24 cellular contexts compared by ENCODE assay signal in the genomic region with DNA sequence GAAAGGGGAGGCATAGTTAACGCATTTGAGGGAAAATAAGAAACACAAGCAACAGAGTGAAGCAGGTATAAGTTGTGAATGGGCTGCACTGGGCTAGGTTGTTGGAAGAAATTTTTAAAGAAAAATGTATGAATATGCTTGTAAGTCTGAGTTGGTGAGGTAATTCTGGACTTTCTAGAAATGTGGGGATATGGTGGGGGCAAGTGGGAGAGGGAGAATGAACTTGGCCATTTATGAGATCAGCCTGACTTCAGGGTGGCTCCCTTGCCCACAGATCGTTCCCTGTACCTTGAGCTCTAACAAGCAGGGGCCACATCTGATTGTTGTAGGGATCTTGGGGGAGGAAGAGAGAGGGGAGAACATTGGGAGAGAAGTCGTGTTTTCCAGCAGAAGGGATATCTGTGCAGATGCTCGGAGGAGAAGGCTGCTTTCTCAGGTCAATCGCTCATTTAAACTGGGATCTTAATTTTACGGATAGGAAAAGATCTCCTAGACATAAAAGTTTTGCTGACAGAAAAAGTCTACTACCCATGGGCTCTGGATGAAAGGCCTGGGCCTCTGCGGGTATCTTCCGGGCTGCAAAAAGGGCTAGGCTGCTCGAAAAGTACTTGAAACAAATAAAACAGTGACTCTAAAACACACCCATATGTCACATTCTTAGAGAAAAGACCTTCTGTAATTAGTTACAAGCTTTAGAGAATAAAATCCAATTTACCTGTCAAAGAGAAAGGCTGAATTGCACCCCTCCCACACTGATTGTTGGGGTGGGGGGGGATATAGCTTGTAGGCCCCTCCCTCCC. TPM values are rescaled to one million over a fixed set of nuclear protein-coding genes. Genes with fewer than 3 reads are reported as not detected.
DNase-seq lines count a peak whose midpoint lies in the region; ATAC-seq and TF ChIP-seq lines count a peak whose summit lies in the region.
"Had no signal": no experiment of that assay in that cellular context is flagged by ENCODE, and none has a peak within 500 bp of the region (broad histone marks: within the 10 kb centered on the region; RNA-seq: fewer than 3 reads in every experiment).

No MANE protein-coding gene starts in this region.

- ATAC-seq in WTC11: no peak
- no peak for ATAC-seq in HG03521 (IDR thresholded peaks at IDR 0.05; ENCODE audit: unreplicated experiment)
- ATAC-seq: activated CD4-positive, alpha-beta T cell treated with anti-CD3 and anti-CD28 coated beads for 36 hours; activated CD8-positive, alpha-beta memory T cell treated with anti-CD3 and anti-CD28 coated beads, Interleukin-2, amount 10 ng/mL, durations not matched to agents 7 days and 5 days; naive thymus-derived CD8-positive, alpha-beta T cell; psoas muscle had no signal

- H3K4me2 ChIP-seq in neuronal stem cell (ENCODE audit: insufficient read depth, low read length, poor library complexity, severe bottlenecking): peak overlapping the region; percentile 11
- H3K4me2 ChIP-seq: smooth muscle cell had no signal

- H3K4ac ChIP-seq in neuronal stem cell (ENCODE audit: low read length): no peak overlapping the region

- no peaks in the 10 kb centered on the region for H3K79me1 ChIP-seq in neuronal stem cell (ENCODE audit: low read depth, low read length)

- H3K23ac ChIP-seq in neuronal stem cell (ENCODE audit: low read depth, low read length, poor library complexity): no peak overlapping the region

- no peak for TF ChIP-seq POLR2A in ovary (IDR thresholded peaks at IDR 0.05)

- no peaks in the 10 kb centered on the region for H3K9me3 Mint-ChIP-seq in WTC11
- H3K9me3 Mint-ChIP-seq in T-helper 2 cell treated with Interferon-gamma antibody and Interleukin-4, amounts not matched to agents 5 μg/mL and 100 μg/mL, for 36 hours: no peaks in the 10 kb centered on the region
- H3K9me3 Mint-ChIP-seq: memory B cell had no signal

- peak overlapping the region; percentile 83 for H2BK5ac ChIP-seq in neuronal stem cell (ENCODE audit: low read length)

- in situ Hi-C loops in G401 (cut with HindIII; ENCODE audit: low sequenced_read_pairs): no loop called here

- H3K9me3 ChIP-seq in neuronal stem cell (replicated peaks in 1 of 2; ENCODE audit: control insufficient read depth in 2 of 2, insufficient read depth in 1 of 2, low read depth in 1 of 2, low read length in 2 of 2): no peaks in the 10 kb centered on the region
- no peaks in the 10 kb centered on the region for H3K9me3 ChIP-seq in ovary
- H3K9me3 ChIP-seq: psoas muscle, uterus had no signal

- H3K4me3 ChIP-seq in neuronal stem cell (ENCODE audit: low read length in 2 of 2) (no peak overlapping the region), ovary (no peak overlapping the region), foreskin fibroblast (ENCODE audit: low read depth in 1 of 2, low read length in 2 of 2) (no peak overlapping the region)
- H3K4me3 ChIP-seq: psoas muscle, smooth muscle cell, uterus had no signal

- no peaks in the 10 kb centered on the region for H3K27me3 Mint-ChIP-seq in WTC11 (ENCODE audit: low read depth)
- peaks cover 2% of the 10 kb centered on the region for H3K27me3 Mint-ChIP-seq in T-helper 2 cell treated with Interferon-gamma antibody and Interleukin-4, amounts not matched to agents 5 μg/mL and 100 μg/mL, for 36 hours (ENCODE audit: low read depth)
- H3K27me3 Mint-ChIP-seq: activated CD4-positive, alpha-beta T cell treated with anti-CD3 and anti-CD28 coated beads for 36 hours had no signal

- H3K36me3 ChIP-seq in neuronal stem cell (replicated peaks in 1 of 2; ENCODE audit: control insufficient read depth in 2 of 2, insufficient read depth in 2 of 2, low read length in 2 of 2): no peaks in the 10 kb centered on the region
- no peaks in the 10 kb centered on the region for H3K36me3 ChIP-seq in ovary
- H3K36me3 ChIP-seq: uterus had no signal

- TF ChIP-seq EP300 in ovary (IDR thresholded peaks at IDR 0.05): no peak

- H3K27ac Mint-ChIP-seq in WTC11: peak overlapping the region; percentile 97
- no peak overlapping the region for H3K27ac Mint-ChIP-seq in T-helper 2 cell treated with Interferon-gamma antibody and Interleukin-4, amounts not matched to agents 5 μg/mL and 100 μg/mL, for 36 hours
- H3K27ac Mint-ChIP-seq: activated CD4-positive, alpha-beta T cell treated with anti-CD3 and anti-CD28 coated beads for 36 hours; activated CD8-positive, alpha-beta memory T cell treated with anti-CD3 and anti-CD28 coated beads, Interleukin-2, amount 10 ng/mL, durations not matched to agents 7 days and 5 days; memory B cell; naive thymus-derived CD8-positive, alpha-beta T cell had no signal

- no CpG with 5 or more reads among the region's 9 CpGs for WGBS in neuronal stem cell (ENCODE audit: extremely low coverage in 2 of 2, insufficient read length in 2 of 2, insufficient replicate concordance in 1 of 2), 2 donors
- 79 to 84% (median 83%) methylated on average over 9 of the region's 9 CpGs for WGBS in ovary, 3 donors

- H2AFZ ChIP-seq in neuronal stem cell (ENCODE audit: low read length): peak overlapping the region; percentile 19

- DNase-seq in G401 (ENCODE audit: low spot score): peak; percentile 33
- no peak for DNase-seq in WTC11 (ENCODE audit: low spot score)
- peak; percentile 35 for DNase-seq in globus pallidus (ENCODE audit: low spot score)
- no peak for DNase-seq in neuronal stem cell (ENCODE audit: low spot score)
- no peak for DNase-seq in ovary
- no peak for DNase-seq in foreskin fibroblast
- DNase-seq in T-helper 2 cell treated with Interferon-gamma antibody and Interleukin-4, amounts not matched to agents 5 μg/mL and 100 μg/mL, for 36 hours (ENCODE audit: low spot score): no peak
- DNase-seq: ACHN; activated CD4-positive, alpha-beta T cell treated with anti-CD3 and anti-CD28 coated beads for 36 hours; activated CD8-positive, alpha-beta memory T cell treated with anti-CD3 and anti-CD28 coated beads, Interleukin-2, amount 10 ng/mL, durations not matched to agents 7 days and 5 days; activated effector memory CD4-positive, alpha-beta T cell treated with Interleukin-2 at 50 U/mL for 16 hours; amniotic stem cell; cerebellar nuclear complex; islet precursor cell; naive thymus-derived CD8-positive, alpha-beta T cell; NCI-H2029; NCI-H446 treated with DMSO at 0.1 percent for 48 hours; psoas muscle; stimulated activated CD4-positive, alpha-beta T cell treated with anti-CD3 and anti-CD28 coated beads, Interleukin-4, amount 100 ng/mL, for 1 hour; uterus had no signal

- H2BK12ac ChIP-seq in neuronal stem cell (ENCODE audit: low read length): peak overlapping the region; percentile 69

- CTCF ChIA-PET in WTC11 (lab: Charles Lee): interaction anchor here (0.9 to 5.2 kb wide), 9 partner anchors 15 to 85 kb away, joined by 3 to 50 read pairs (median 8); partner anchors contain the start of gene FZD5

- H4K91ac ChIP-seq in neuronal stem cell (ENCODE audit: low read depth, low read length, poor library complexity): no peak overlapping the region

- peaks cover 26 to 51% of the 10 kb centered on the region in 2 donors for H3K4me1 ChIP-seq in neuronal stem cell (ENCODE audit: control insufficient read depth in 2 of 2, insufficient read depth in 1 of 2, low read depth in 1 of 2, low read length in 2 of 2)
- H3K4me1 ChIP-seq in ovary (ENCODE audit: insufficient read depth): no peaks in the 10 kb centered on the region
- H3K4me1 ChIP-seq: psoas muscle, uterus had no signal

- H3K27ac ChIP-seq in neuronal stem cell (replicated peaks; ENCODE audit: low read length) (peak overlapping the region; percentile 99), ovary (no peak overlapping the region)
- H3K27ac ChIP-seq: psoas muscle, RWPE1, uterus had no signal

- intact Hi-C loops in ovary (cut with DNase I): no loop called here

- POLR2A ChIA-PET in WTC11 (lab: Charles Lee): interaction anchor here (0.5 to 1.0 kb wide), 3 partner anchors 32 to 105 kb away, joined by 4 to 5 read pairs (median 4); partner anchors contain the start of gene FZD5

- peak overlapping the region; percentile 34 for H2AK5ac ChIP-seq in neuronal stem cell (ENCODE audit: low read depth, low read length)

- no peak for TF ChIP-seq CTCF in WTC11 (IDR thresholded peaks at IDR 0.05)
- no peak for TF ChIP-seq CTCF in ovary (IDR thresholded peaks at IDR 0.05)
- TF ChIP-seq CTCF in foreskin fibroblast (IDR thresholded peaks at IDR 0.05; ENCODE audit: low read depth, low read length): no peak

- H4K8ac ChIP-seq in neuronal stem cell (ENCODE audit: low read depth, low read length): no peak overlapping the region

- peak overlapping the region; percentile 16 for H3K9ac ChIP-seq in neuronal stem cell (ENCODE audit: low read depth, low read length, poor library complexity)

- no peak overlapping the region for H2BK15ac ChIP-seq in neuronal stem cell (ENCODE audit: low read length)

- H3K4me1 Mint-ChIP-seq in WTC11: peaks cover 70% of the 10 kb centered on the region
- H3K4me1 Mint-ChIP-seq in T-helper 2 cell treated with Interferon-gamma antibody and Interleukin-4, amounts not matched to agents 5 μg/mL and 100 μg/mL, for 36 hours (ENCODE audit: low read depth): peaks cover 3% of the 10 kb centered on the region

- no peaks in the 10 kb centered on the region for H3K36me3 Mint-ChIP-seq in WTC11
- no peaks in the 10 kb centered on the region for H3K36me3 Mint-ChIP-seq in T-helper 2 cell treated with Interferon-gamma antibody and Interleukin-4, amounts not matched to agents 5 μg/mL and 100 μg/mL, for 36 hours (ENCODE audit: low read depth)
- H3K36me3 Mint-ChIP-seq: activated CD8-positive, alpha-beta memory T cell treated with anti-CD3 and anti-CD28 coated beads, Interleukin-2, amount 10 ng/mL, durations not matched to agents 7 days and 5 days; memory B cell; naive thymus-derived CD8-positive, alpha-beta T cell had no signal

- H3K27me3 ChIP-seq in neuronal stem cell (ENCODE audit: control insufficient read depth in 3 of 3, insufficient read depth in 3 of 3, low read depth in 1 of 3, low read length in 3 of 3) (no peaks in the 10 kb centered on the region), ovary (no peaks in the 10 kb centered on the region)
- H3K27me3 ChIP-seq: uterus had no signal

- no peak overlapping the region for H3K4me3 Mint-ChIP-seq in WTC11
- H3K4me3 Mint-ChIP-seq in T-helper 2 cell treated with Interferon-gamma antibody and Interleukin-4, amounts not matched to agents 5 μg/mL and 100 μg/mL, for 36 hours: no peak overlapping the region
- H3K4me3 Mint-ChIP-seq: activated CD4-positive, alpha-beta T cell treated with anti-CD3 and anti-CD28 coated beads for 36 hours; activated CD8-positive, alpha-beta memory T cell treated with anti-CD3 and anti-CD28 coated beads, Interleukin-2, amount 10 ng/mL, durations not matched to agents 7 days and 5 days; memory B cell; naive thymus-derived CD8-positive, alpha-beta T cell had no signal

- H3K18ac ChIP-seq in neuronal stem cell (ENCODE audit: low read length): peak overlapping the region; percentile 77

- peak overlapping the region; percentile 17 for H2BK120ac ChIP-seq in neuronal stem cell (ENCODE audit: low read depth, low read length)

- H3K14ac ChIP-seq in neuronal stem cell (ENCODE audit: low read length): no peak overlapping the region

TF ChIP-seq in WTC11, 78 proteins besides CTCF, POLR2A, EP300 and RAD21 (continues in another document):
- TF ChIP-seq JAZF1 (CRISPR knock-in tag; IDR thresholded peaks at IDR 0.05) (no peak), PRRX2 (CRISPR knock-in tag; IDR thresholded peaks at IDR 0.05) (no peak)

RNA-seq across cellular contexts. Expression of gene FZD5, which starts 42.6 kb away (rescaled TPM):
- total RNA-seq in G401 (2014; rRNA removed; shearing (Covaris generic)): 30.5 and 30.8 TPM in 2 replicates
- 52.8 to 103 TPM (median 53.7 TPM) in 3 replicates for total RNA-seq in WTC11 (2021)
- polyA plus RNA-seq in neuronal stem cell (2013, experiment 1 of 2): 267 TPM
- polyA plus RNA-seq in neuronal stem cell (2013, experiment 2 of 2): 274 TPM
- total RNA-seq in ovary: 10 to 100 TPM in 3 of 7 donors, 1 to 10 TPM in 4; 3.2 to 13.0 (median 8.6) TPM
- polyA plus RNA-seq in ovary: 1 to 10 TPM; 3.1 to 4.0 TPM

Comparison
In these comparisons a context has a peak if more than half of its experiments do, and no peak if none do; other contexts are left out.
1. DNase-seq: peak in G401 (single experiment) and globus pallidus (single experiment); none in WTC11 (single experiment), neuronal stem cell (single experiment), ovary (0 of 5), foreskin fibroblast (0 of 2) and T-helper 2 cell treated with Interferon-gamma antibody and Interleukin-4, amounts not matched to agents 5 μg/mL and 100 μg/mL, for 36 hours (single experiment).